ENCODE assay signal across 9 cellular contexts in genomic region chr22:42919199-42919598, GRCh38.
DNase-seq lines count a peak whose midpoint lies in the region; ATAC-seq and TF ChIP-seq lines count a peak whose summit lies in the region.
"Had no signal": no experiment of that assay in that cellular context is flagged by ENCODE, and none has a peak within 500 bp of the region (broad histone marks: within the 10 kb centered on the region; RNA-seq: fewer than 3 reads in every experiment).

No MANE protein-coding gene starts in this region.

- H3K27ac ChIP-seq in gastrocnemius medialis: peak overlapping the region in 3 of 4 donors; percentile 1 to 68 (median 41)

- no peaks in the 10 kb centered on the region for H3K36me3 Mint-ChIP-seq in activated naive CD4-positive, alpha-beta T cell treated with anti-CD3 and anti-CD28 coated beads for 36 hours (ENCODE audit: low read depth)
- no peaks in the 10 kb centered on the region for H3K36me3 Mint-ChIP-seq in stimulated activated memory B cell treated with anti-CD40 and anti-IgM and Interleukin-4, amounts not matched to agents 10 μg/mL and 1 μg/mL and 100 μg/mL, for 72 hours

- peak; percentile 57 to 71 for ATAC-seq in gastrocnemius medialis
- no peak for ATAC-seq in stimulated activated memory B cell treated with anti-CD40 and anti-IgM and Interleukin-4, amounts not matched to agents 10 μg/mL and 1 μg/mL and 100 μg/mL, for 72 hours
- ATAC-seq in GM21528 (IDR thresholded peaks at IDR 0.05; ENCODE audit: low FRiP score, unreplicated experiment): no peak

- H3K4me3 Mint-ChIP-seq in activated naive CD4-positive, alpha-beta T cell treated with anti-CD3 and anti-CD28 coated beads for 36 hours: no peak overlapping the region
- no peak overlapping the region for H3K4me3 Mint-ChIP-seq in stimulated activated memory B cell treated with anti-CD40 and anti-IgM and Interleukin-4, amounts not matched to agents 10 μg/mL and 1 μg/mL and 100 μg/mL, for 72 hours

- intact Hi-C loops in activated naive CD4-positive, alpha-beta T cell treated with anti-CD3 and anti-CD28 coated beads for 36 hours (cut with micrococcal nuclease): no loop called here
- intact Hi-C loops in gastrocnemius medialis (cut with DNase I; ENCODE audit: low total_unique reads): no loop called here

- no peaks in the 10 kb centered on the region for H3K27me3 Mint-ChIP-seq in activated naive CD4-positive, alpha-beta T cell treated with anti-CD3 and anti-CD28 coated beads for 36 hours (ENCODE audit: low read depth)
- H3K27me3 Mint-ChIP-seq in stimulated activated memory B cell treated with anti-CD40 and anti-IgM and Interleukin-4, amounts not matched to agents 10 μg/mL and 1 μg/mL and 100 μg/mL, for 72 hours: no peaks in the 10 kb centered on the region

- CTCF ChIA-PET in activated naive CD4-positive, alpha-beta T cell treated with anti-CD3 and anti-CD28 coated beads for 36 hours (lab: Charles Lee): interaction anchor here (2.0 to 2.1 kb wide), 2 partner anchors 51 to 115 kb away, joined by 6 to 8 read pairs; no protein-coding TSS in a partner anchor

- peaks cover 48 to 86% of the 10 kb centered on the region in 2 donors for H3K4me1 ChIP-seq in gastrocnemius medialis

- no peak for TF ChIP-seq CTCF in gastrocnemius medialis (IDR thresholded peaks at IDR 0.05 in 4 of 5, conservative IDR thresholded peaks at IDR 0.05 in 1 of 5)

- H3K4me1 Mint-ChIP-seq in activated naive CD4-positive, alpha-beta T cell treated with anti-CD3 and anti-CD28 coated beads for 36 hours (ENCODE audit: low read depth): peaks cover 36% of the 10 kb centered on the region
- peaks cover 50% of the 10 kb centered on the region for H3K4me1 Mint-ChIP-seq in stimulated activated memory B cell treated with anti-CD40 and anti-IgM and Interleukin-4, amounts not matched to agents 10 μg/mL and 1 μg/mL and 100 μg/mL, for 72 hours

- H3K36me3 ChIP-seq in gastrocnemius medialis: no peaks in the 10 kb centered on the region

- H3K9me3 Mint-ChIP-seq in activated naive CD4-positive, alpha-beta T cell treated with anti-CD3 and anti-CD28 coated beads for 36 hours: no peaks in the 10 kb centered on the region
- no peaks in the 10 kb centered on the region for H3K9me3 Mint-ChIP-seq in stimulated activated memory B cell treated with anti-CD40 and anti-IgM and Interleukin-4, amounts not matched to agents 10 μg/mL and 1 μg/mL and 100 μg/mL, for 72 hours

- no peak for TF ChIP-seq POLR2A in gastrocnemius medialis (IDR thresholded peaks at IDR 0.05)

- H3K9me3 ChIP-seq in gastrocnemius medialis: no peaks in the 10 kb centered on the region
- H3K9me3 ChIP-seq: Caco-2 had no signal

- H3K4me3 ChIP-seq in gastrocnemius medialis: no peak overlapping the region

- peak; percentile 25 for DNase-seq in activated naive CD4-positive, alpha-beta T cell treated with anti-CD3 and anti-CD28 coated beads for 36 hours
- DNase-seq in activated naive CD4-positive, alpha-beta T cell treated with anti-CD3 and anti-CD28 coated beads, Interleukin-2, amount 50 U/mL, for 16 hours: no peak
- DNase-seq in M059J (ENCODE audit: low read depth): peak; percentile 75
- peak; percentile 36 for DNase-seq in dermis blood vessel endothelial cell
- DNase-seq in gastrocnemius medialis: peak in 1 of 2 donors; percentile 65
- no peak for DNase-seq in NCI-H1417 (lab: John Stamatoyannopoulos, UW)
- DNase-seq: Caco-2 had no signal

- no peaks in the 10 kb centered on the region for H3K27me3 ChIP-seq in gastrocnemius medialis

- no peak overlapping the region for H3K27ac Mint-ChIP-seq in activated naive CD4-positive, alpha-beta T cell treated with anti-CD3 and anti-CD28 coated beads for 36 hours
- no peak overlapping the region for H3K27ac Mint-ChIP-seq in stimulated activated memory B cell treated with anti-CD40 and anti-IgM and Interleukin-4, amounts not matched to agents 10 μg/mL and 1 μg/mL and 100 μg/mL, for 72 hours

- in situ Hi-C loops in gastrocnemius medialis (cut with MboI; ENCODE audit: low sequenced_read_pairs in 4 of 4): loop anchor here in 1 of 4 donors (10.0 kb wide), 1 partner anchor 56 kb away; no protein-coding TSS in a partner anchor

Comparison
In these comparisons a context has a peak if more than half of its experiments do, and no peak if none do; other contexts are left out.
1. DNase-seq: peak in activated naive CD4-positive, alpha-beta T cell treated with anti-CD3 and anti-CD28 coated beads for 36 hours (single experiment), M059J (single experiment) and dermis blood vessel endothelial cell (single experiment); none in activated naive CD4-positive, alpha-beta T cell treated with anti-CD3 and anti-CD28 coated beads, Interleukin-2, amount 50 U/mL, for 16 hours (single experiment) and NCI-H1417 (0 of 3).
2. ATAC-seq: peak in gastrocnemius medialis (2 of 2); none in stimulated activated memory B cell treated with anti-CD40 and anti-IgM and Interleukin-4, amounts not matched to agents 10 μg/mL and 1 μg/mL and 100 μg/mL, for 72 hours (single experiment) and GM21528 (single experiment).